ENCODE assay signal across 10 cellular contexts in the genomic region with DNA sequence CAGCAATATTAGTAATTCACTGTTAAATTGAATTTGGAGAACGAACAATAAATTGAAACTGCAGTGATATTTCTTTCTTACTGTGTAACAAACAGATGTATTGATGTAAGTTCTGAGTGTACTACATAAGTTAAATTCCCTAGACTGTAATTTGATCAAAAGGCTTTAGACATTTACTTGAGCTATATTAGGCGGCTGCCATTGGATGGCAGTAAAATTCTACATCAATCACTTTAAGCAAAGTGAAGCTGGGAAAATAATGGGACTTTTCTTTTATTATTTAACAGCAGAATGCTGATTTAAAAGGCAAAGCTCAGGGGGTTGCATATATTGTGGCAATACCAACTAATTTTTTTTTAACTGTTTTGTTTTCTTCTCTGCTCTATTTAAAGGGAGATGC.
DNase-seq lines count a peak whose midpoint lies in the region; TF ChIP-seq lines count a peak whose summit lies in the region.
"Had no signal": no experiment of that assay in that cellular context is flagged by ENCODE, and none has a peak within 500 bp of the region (broad histone marks: within the 10 kb centered on the region; RNA-seq: fewer than 3 reads in every experiment).

No MANE protein-coding gene starts in this region.

- TF ChIP-seq CTCF in VCaP (conservative IDR thresholded peaks at IDR 0.05) = peak; percentile 74

- no peak overlapping the region for H3K27ac ChIP-seq in VCaP
- H3K27ac ChIP-seq: epithelial cell of prostate, skin epidermis had no signal

- DNase-seq in COR-L47 (lab: John Stamatoyannopoulos, UW) = peak; percentile 43
- peak; percentile 14 to 36 for DNase-seq in Kasumi-1 (lab: John Stamatoyannopoulos, UW)
- DNase-seq in iris pigment epithelial cell (ENCODE audit: low read depth) = peak; percentile 60
- no peak for DNase-seq in stimulated activated naive CD4-positive, alpha-beta T cell (lab: John Stamatoyannopoulos, UW)
- no peak for DNase-seq in GF-D8 (lab: John Stamatoyannopoulos, UW)
- no peak for DNase-seq in occipital lobe (lab: John Stamatoyannopoulos, UW)
- no peak for DNase-seq in RPMI8226

Comparison
In these comparisons a context has a peak if more than half of its experiments do, and no peak if none do; other contexts are left out.
1. DNase-seq: peak in COR-L47 (single experiment), Kasumi-1 (2 of 2) and iris pigment epithelial cell (single experiment); none in stimulated activated naive CD4-positive, alpha-beta T cell (0 of 6), GF-D8 (single experiment), occipital lobe (single experiment) and RPMI8226 (single experiment).